Comparison of ENCODE assay signal across 11 cellular contexts in genomic region chr21:46081022-46081861, GRCh38. TPM values are rescaled to one million over a fixed set of nuclear protein-coding genes. Genes with fewer than 3 reads are reported as not detected.
DNase-seq lines count a peak whose midpoint lies in the region; ATAC-seq and TF ChIP-seq lines count a peak whose summit lies in the region.
"Had no signal": no experiment of that assay in that cellular context is flagged by ENCODE, and none has a peak within 500 bp of the region (broad histone marks: within the 10 kb centered on the region; RNA-seq: fewer than 3 reads in every experiment).

No MANE protein-coding gene starts in this region.

- H3K4me3 ChIP-seq in GM23338, result no peak overlapping the region
- H3K4me3 ChIP-seq in neuronal stem cell (ENCODE audit: low read length in 2 of 2), result no peak overlapping the region

- H3K36me3 ChIP-seq in GM23338 (ENCODE audit: insufficient read depth) (no peaks in the 10 kb centered on the region), neuronal stem cell (replicated peaks in 1 of 2; ENCODE audit: control insufficient read depth in 2 of 2, insufficient read depth in 2 of 2, low read length in 2 of 2) (peaks cover 0 to 2% of the 10 kb centered on the region in 2 donors)

- H3K9me2 ChIP-seq in GM23338 (ENCODE audit: insufficient read depth), result no peaks in the 10 kb centered on the region

- H3K79me1 ChIP-seq in neuronal stem cell (ENCODE audit: low read depth, low read length), result peaks cover 2% of the 10 kb centered on the region

- H3K27ac Mint-ChIP-seq in GM23338 (no peak overlapping the region), chondrocyte (ENCODE audit: unreplicated experiment) (no peak overlapping the region)

- TF ChIP-seq CTCF in GM23338 (conservative IDR thresholded peaks at IDR 0.05; ENCODE audit: low read depth in 2 of 2) (no peak), chondrocyte (IDR thresholded peaks at IDR 0.05) (peak; percentile 11)

- H2AK5ac ChIP-seq in neuronal stem cell (ENCODE audit: low read depth, low read length), result peak overlapping the region; percentile 5

- H3K4me2 ChIP-seq in GM23338 (no peak overlapping the region), neuronal stem cell (ENCODE audit: insufficient read depth, low read length, poor library complexity, severe bottlenecking) (no peak overlapping the region)

- peak overlapping the region; percentile 71 for H3K18ac ChIP-seq in neuronal stem cell (ENCODE audit: low read length)

- H4K20me1 ChIP-seq in GM23338 (replicated peaks; ENCODE audit: insufficient read depth), result no peaks in the 10 kb centered on the region

- H2BK5ac ChIP-seq in neuronal stem cell (ENCODE audit: low read length), result no peak overlapping the region

- H3K4me1 Mint-ChIP-seq in GM23338 (no peaks in the 10 kb centered on the region; the same call in 2 of the 3 replicates), chondrocyte (ENCODE audit: low read depth) (peaks cover 24% of the 10 kb centered on the region)

- H3K27ac ChIP-seq in GM23338 (ENCODE audit: low read depth) (no peak overlapping the region), neuronal stem cell (replicated peaks; ENCODE audit: low read length) (no peak overlapping the region)

- peak overlapping the region; percentile 38 for H3K14ac ChIP-seq in neuronal stem cell (ENCODE audit: low read length)

- no peak overlapping the region for H4K91ac ChIP-seq in neuronal stem cell (ENCODE audit: low read depth, low read length, poor library complexity)

- peaks cover 0 to 3% of the 10 kb centered on the region in 2 donors for H3K9me3 ChIP-seq in neuronal stem cell (replicated peaks in 1 of 2; ENCODE audit: control insufficient read depth in 2 of 2, insufficient read depth in 1 of 2, low read depth in 1 of 2, low read length in 2 of 2)

- H2AFZ ChIP-seq in GM23338, result no peak overlapping the region
- no peak overlapping the region for H2AFZ ChIP-seq in neuronal stem cell (ENCODE audit: low read length)

- H3K79me2 ChIP-seq in GM23338 (replicated peaks; ENCODE audit: insufficient read depth), result no peaks in the 10 kb centered on the region

- no peak overlapping the region for H2BK12ac ChIP-seq in neuronal stem cell (ENCODE audit: low read length)

- H3K4me3 Mint-ChIP-seq in GM23338 (no peak overlapping the region), chondrocyte (ENCODE audit: unreplicated experiment) (no peak overlapping the region)

- H3K23ac ChIP-seq in neuronal stem cell (ENCODE audit: low read depth, low read length, poor library complexity), result peak overlapping the region; percentile 6

- H3K27me3 Mint-ChIP-seq in GM23338 (ENCODE audit: insufficient read depth, low read depth, poor library complexity) (peaks cover 8% of the 10 kb centered on the region), chondrocyte (ENCODE audit: low read depth) (no peaks in the 10 kb centered on the region)

- H3K4ac ChIP-seq in neuronal stem cell (ENCODE audit: low read length), result no peak overlapping the region

- H3K9ac ChIP-seq in neuronal stem cell (ENCODE audit: low read depth, low read length, poor library complexity), result peak overlapping the region; percentile 4

- no CpG with 5 or more reads among the region's 39 CpGs for WGBS in neuronal stem cell (ENCODE audit: extremely low coverage in 2 of 2, insufficient read length in 2 of 2, insufficient replicate concordance in 1 of 2), 2 donors

- H3K27me3 ChIP-seq in GM23338 (ENCODE audit: insufficient read depth) (no peaks in the 10 kb centered on the region), neuronal stem cell (ENCODE audit: control insufficient read depth in 3 of 3, insufficient read depth in 3 of 3, low read depth in 1 of 3, low read length in 3 of 3) (peaks cover 0 to 3% (median 0%) of the 10 kb centered on the region in 3 experiments)

- H3F3A ChIP-seq in GM23338 (replicated peaks; ENCODE audit: low read depth), result no peaks in the 10 kb centered on the region

- H3K4me1 ChIP-seq in GM23338 (ENCODE audit: insufficient read depth) (no peaks in the 10 kb centered on the region), neuronal stem cell (ENCODE audit: control insufficient read depth in 2 of 2, insufficient read depth in 1 of 2, low read depth in 1 of 2, low read length in 2 of 2) (peaks cover 0 to 6% of the 10 kb centered on the region in 2 donors)

- ATAC-seq in GM23338 (peak; percentile 29), HG02870 (IDR thresholded peaks at IDR 0.05; ENCODE audit: unreplicated experiment) (no peak), GM21528 (IDR thresholded peaks at IDR 0.05; ENCODE audit: low FRiP score, unreplicated experiment) (no peak)

- no peak overlapping the region for H4K8ac ChIP-seq in neuronal stem cell (ENCODE audit: low read depth, low read length)

- peak overlapping the region; percentile 21 for H2BK15ac ChIP-seq in neuronal stem cell (ENCODE audit: low read length)

- H3K36me3 Mint-ChIP-seq in GM23338 (ENCODE audit: low read depth) (no peaks in the 10 kb centered on the region; the same call in 2 of the 3 replicates), chondrocyte (ENCODE audit: low read depth) (peaks cover 2% of the 10 kb centered on the region)

- H3K9me3 Mint-ChIP-seq in GM23338, result no peaks in the 10 kb centered on the region; the same call in 2 of the 3 replicates
- peaks cover 6% of the 10 kb centered on the region for H3K9me3 Mint-ChIP-seq in chondrocyte (ENCODE audit: low read depth)

- no peak overlapping the region for H2BK120ac ChIP-seq in neuronal stem cell (ENCODE audit: low read depth, low read length)

- DNase-seq in AG08395 (ENCODE audit: low spot score), result peak; percentile 54
- no peak for DNase-seq in GM23338 (ENCODE audit: low spot score)
- peak; percentile 81 for DNase-seq in chondrocyte (ENCODE audit: low spot score)
- DNase-seq in neuronal stem cell (ENCODE audit: low spot score), result no peak
- DNase-seq in NCI-H446 treated with DMSO at 0.1 percent for 48 hours (lab: John Stamatoyannopoulos, UW), result no peak
- no peak for DNase-seq in DMS114 treated with DMSO at 0.1 percent for 48 hours (lab: John Stamatoyannopoulos, UW; ENCODE audit: unreplicated experiment)
- DNase-seq: GOT3; NCI-H187; stimulated activated CD8-positive, alpha-beta memory T cell treated with anti-CD3 and anti-CD28 coated beads, Interleukin-4, amount 100 ng/mL, for 48 hours had no signal

TF ChIP-seq in GM23338, 12 proteins besides CTCF, POLR2A, EP300 and RAD21 (continues in another document):
- TF ChIP-seq ZNF114 (CRISPR knock-in tag; IDR thresholded peaks at IDR 0.05) (no peak), EZH2 (IDR thresholded peaks at IDR 0.05; ENCODE audit: low read depth, unreplicated experiment) (no peak)

RNA-seq across cellular contexts. Expression of gene COL6A2, which starts 16.7 kb away (rescaled TPM):
- 68.5 and 89.2 TPM in 2 replicates for total RNA-seq in GM23338 (2014; rRNA removed; shearing (Covaris generic))
- 28.4 and 31.8 TPM in 2 replicates for polyA plus RNA-seq in GM23338 (2016; fragmentation: Nextera tagmentation; extraction: Ambion mirVana)
- total RNA-seq in chondrocyte, result 1,314 to 1,671 TPM (median 1,646 TPM) in 3 replicates
- 19.3 TPM for polyA plus RNA-seq in neuronal stem cell (2013, experiment 1 of 2)
- 19.1 TPM for polyA plus RNA-seq in neuronal stem cell (2013, experiment 2 of 2)

Comparison
In these comparisons a context has a peak if more than half of its experiments do, and no peak if none do; other contexts are left out.
1. DNase-seq: peak in AG08395 (single experiment) and chondrocyte (single experiment); none in GM23338 (single experiment), neuronal stem cell (single experiment), NCI-H446 treated with DMSO at 0.1 percent for 48 hours (single experiment) and DMS114 treated with DMSO at 0.1 percent for 48 hours (single experiment).
2. RNA of gene COL6A2, which starts 16.7 kb away (total RNA-seq): 1,314 to 1,671 TPM in chondrocyte; 68.5 to 89.2 TPM in GM23338; every median in the first group is over 10 times any median in the second.